7 cellular contexts compared by ENCODE assay signal in genomic region chr14:74616507-74616906, GRCh38. TPM values are rescaled to one million over a fixed set of nuclear protein-coding genes. Genes with fewer than 3 reads are reported as not detected.
A peak's percentile ranks its signal among the peaks of the same experiment; 100 is the strongest.
DNase-seq lines count a peak whose midpoint lies in the region; TF ChIP-seq lines count a peak whose summit lies in the region.

No MANE protein-coding gene starts in this region.

- H3K4me3 ChIP-seq in coronary artery = no peak overlapping the region
- no peak overlapping the region for H3K4me3 ChIP-seq in retinal pigment epithelial cell (ENCODE audit: low read length)

- H3K27ac ChIP-seq in coronary artery = peak overlapping the region; percentile 57 to 90

- peak; percentile 55 for DNase-seq in GM04503 (ENCODE audit: low read depth)
- peak; percentile 36 for DNase-seq in NCI-H460 (ENCODE audit: extremely low read depth, low read depth)
- no peak for DNase-seq in coronary artery (ENCODE audit: low spot score)
- peak; percentile 77 for DNase-seq in retinal pigment epithelial cell (ENCODE audit: low read depth)
- no peak for DNase-seq in central memory CD4-positive, alpha-beta T cell
- no peak for DNase-seq in activated gamma-delta T cell treated with Interleukin-2 at 50 U/mL for 16 hours
- DNase-seq in NCI-H345 treated with DMSO at 0.1 percent for 48 hours (lab: John Stamatoyannopoulos, UW; ENCODE audit: unreplicated experiment) = no peak

- no peak for TF ChIP-seq CTCF in coronary artery (IDR thresholded peaks at IDR 0.05)
- no peak for TF ChIP-seq CTCF in retinal pigment epithelial cell (conservative IDR thresholded peaks at IDR 0.05; ENCODE audit: low read depth, low read length)

RNA-seq across cellular contexts. Expression of gene LTBP2, which starts 4.5 kb away (rescaled TPM):
- total RNA-seq in NCI-H460 (2014; rRNA removed; shearing (Covaris generic)) = 0.43 and 0.79 TPM in 2 replicates
- 0.11 and 0.50 TPM in 2 replicates for polyA plus RNA-seq in NCI-H460 (2014; cell fraction: nucleus; rRNA removed)

Comparison
In these comparisons a context has a peak if more than half of its experiments do, and no peak if none do; other contexts are left out.
1. DNase-seq: peak in GM04503 (single experiment), NCI-H460 (single experiment) and retinal pigment epithelial cell (single experiment); none in coronary artery (single experiment), central memory CD4-positive, alpha-beta T cell (single experiment), activated gamma-delta T cell treated with Interleukin-2 at 50 U/mL for 16 hours (single experiment) and NCI-H345 treated with DMSO at 0.1 percent for 48 hours (single experiment).